Comparison of ENCODE assay signal across 20 cellular contexts in the genomic region with DNA sequence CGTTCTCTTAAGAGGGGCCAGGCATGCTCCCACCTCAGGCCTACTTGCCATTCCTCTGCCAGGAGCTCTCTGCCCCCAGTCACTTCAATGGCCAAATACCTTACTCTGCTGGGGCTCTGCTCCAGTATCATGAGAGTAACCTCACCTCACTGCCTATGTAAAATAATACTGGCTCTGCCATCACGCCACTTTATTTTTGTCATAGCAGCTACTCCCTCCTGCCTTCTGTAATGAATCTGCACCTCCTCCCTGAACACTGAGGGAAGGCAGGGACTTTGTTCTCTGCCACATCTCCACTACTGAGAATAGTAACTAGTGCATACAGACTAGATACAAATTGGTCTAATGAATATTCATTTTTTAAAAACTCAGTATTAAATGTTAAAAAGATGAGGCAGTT. TPM values are rescaled to one million over a fixed set of nuclear protein-coding genes. Genes with fewer than 3 reads are reported as not detected.
A peak's percentile ranks its signal among the peaks of the same experiment; 100 is the strongest.
DNase-seq lines count a peak whose midpoint lies in the region; ATAC-seq, FAIRE-seq and TF ChIP-seq lines count a peak whose summit lies in the region.
"Had no signal": no experiment of that assay in that cellular context is flagged by ENCODE, and none has a peak within 500 bp of the region (broad histone marks: within the 10 kb centered on the region; RNA-seq: fewer than 3 reads in every experiment).

No MANE protein-coding gene starts in this region.

- no peaks in the 10 kb centered on the region for H3K9me3 Mint-ChIP-seq in HFFc6
- H3K9me3 Mint-ChIP-seq: activated naive CD4-positive, alpha-beta T cell treated with anti-CD3 and anti-CD28 coated beads, Interleukin-2, amount 50 U/mL, for 72 hours; activated T-helper 1 cell treated with anti-CD3 and anti-CD28 coated beads, Interleukin-12 subunit alpha, Interleukin-12 subunit beta, Interleukin-2, Interleukin-4 antibody, amounts not matched to agents 30 ng/mL and 10 ng/mL and 1 ng/mL, durations not matched to agents 14 hours and 24 hours and 36 hours had no signal

- H3K36me3 Mint-ChIP-seq in HFFc6 (ENCODE audit: low read depth) = peaks cover 30% of the 10 kb centered on the region

- H3K27me3 ChIP-seq in bronchial epithelial cell (ENCODE audit: control insufficient read depth, insufficient read depth, low read length) (no peaks in the 10 kb centered on the region), rectal smooth muscle tissue (ENCODE audit: control insufficient read depth, insufficient read depth, low read length) (no peaks in the 10 kb centered on the region)
- H3K27me3 ChIP-seq: BLaER1, neutrophil, suprapubic skin, vagina had no signal

- H3K4me3 ChIP-seq in bronchial epithelial cell (ENCODE audit: low read depth, low read length) (no peak overlapping the region), rectal smooth muscle tissue (ENCODE audit: low read length) (no peak overlapping the region)
- H3K4me3 ChIP-seq: BLaER1, suprapubic skin, vagina had no signal

- H3K27me3 Mint-ChIP-seq in HFFc6 (ENCODE audit: insufficient read depth) = peaks cover 5% of the 10 kb centered on the region

- H3K27ac ChIP-seq in rectal smooth muscle tissue (ENCODE audit: low read depth, low read length) = peak overlapping the region; percentile 53
- H3K27ac ChIP-seq: BLaER1, neutrophil, suprapubic skin, vagina had no signal

- H3K27ac Mint-ChIP-seq in HFFc6 = peak overlapping the region; percentile 56; the same call in 1 of the 2 replicates
- H3K27ac Mint-ChIP-seq: activated T-helper 1 cell treated with anti-CD3 and anti-CD28 coated beads, Interleukin-12 subunit alpha, Interleukin-12 subunit beta, Interleukin-2, Interleukin-4 antibody, amounts not matched to agents 30 ng/mL and 10 ng/mL and 1 ng/mL, durations not matched to agents 14 hours and 24 hours and 36 hours had no signal

- peaks cover 20% of the 10 kb centered on the region for H3K4me1 ChIP-seq in rectal smooth muscle tissue (ENCODE audit: control insufficient read depth, insufficient read depth, low read length)

- H3K4me3 Mint-ChIP-seq in HFFc6 = no peak overlapping the region
- H3K4me3 Mint-ChIP-seq: activated T-helper 1 cell treated with anti-CD3 and anti-CD28 coated beads, Interleukin-12 subunit alpha, Interleukin-12 subunit beta, Interleukin-2, Interleukin-4 antibody, amounts not matched to agents 30 ng/mL and 10 ng/mL and 1 ng/mL, durations not matched to agents 14 hours and 24 hours and 36 hours had no signal

- peak; percentile 13 for FAIRE-seq in bronchial epithelial cell (lab: Jason Lieb, UNC)
- FAIRE-seq: astrocyte, D721Med, G401.6 had no signal

- H3K4me1 Mint-ChIP-seq in HFFc6 (ENCODE audit: low read depth) = peaks cover 47% of the 10 kb centered on the region

- DNase-seq in NCI-H345 (lab: John Stamatoyannopoulos, UW) = peak; percentile 49
- no peak for DNase-seq in NCI-H345 treated with DMSO at 0.1 percent for 48 hours (lab: John Stamatoyannopoulos, UW; ENCODE audit: unreplicated experiment)
- DNase-seq in HFFc6 = no peak
- DNase-seq in bronchial epithelial cell (ENCODE audit: low read depth) = no peak
- DNase-seq in midbrain (lab: John Stamatoyannopoulos, UW) = no peak
- DNase-seq: activated CD4-positive, alpha-beta T cell treated with anti-CD3 and anti-CD28 coated beads for 1 hour; effector CD8-positive, alpha-beta T cell; NCI-H510A had no signal

- no peak for TF ChIP-seq CTCF in HFFc6 (IDR thresholded peaks at IDR 0.05)
- no peak for TF ChIP-seq CTCF in bronchial epithelial cell (IDR thresholded peaks at IDR 0.05; ENCODE audit: insufficient read depth, low read length, severe bottlenecking)

- ATAC-seq in GM18870 (IDR thresholded peaks at IDR 0.05; ENCODE audit: unreplicated experiment) (no peak), HG02981 (IDR thresholded peaks at IDR 0.05; ENCODE audit: unreplicated experiment) (no peak)
- ATAC-seq: activated naive CD4-positive, alpha-beta T cell treated with anti-CD3 and anti-CD28 coated beads, Interleukin-2, amount 50 U/mL, for 72 hours had no signal

- no peak overlapping the region for H3K9ac ChIP-seq in rectal smooth muscle tissue (ENCODE audit: low read length)
- H3K9ac ChIP-seq: BLaER1 had no signal

- H3K36me3 ChIP-seq in bronchial epithelial cell (ENCODE audit: control insufficient read depth, insufficient read depth, low read length) = peaks cover 23% of the 10 kb centered on the region
- peaks cover 14% of the 10 kb centered on the region for H3K36me3 ChIP-seq in rectal smooth muscle tissue (ENCODE audit: control insufficient read depth, insufficient read depth, low read length)

RNA-seq across cellular contexts. Expression of a gene that starts 33.8 kb away (rescaled TPM):
- total RNA-seq in HFFc6 (2021; fragmentation: NEBNext Ultra II Directional; extraction: Animal tissue kit (Norgen Biotek cat#: 25700)) = 100 to 1,000 TPM; 116 to 144 (median 127) TPM
- 235 and 257 TPM in 2 replicates for total RNA-seq in bronchial epithelial cell
